1 cellular context compared by ENCODE assay signal in the genomic region with DNA sequence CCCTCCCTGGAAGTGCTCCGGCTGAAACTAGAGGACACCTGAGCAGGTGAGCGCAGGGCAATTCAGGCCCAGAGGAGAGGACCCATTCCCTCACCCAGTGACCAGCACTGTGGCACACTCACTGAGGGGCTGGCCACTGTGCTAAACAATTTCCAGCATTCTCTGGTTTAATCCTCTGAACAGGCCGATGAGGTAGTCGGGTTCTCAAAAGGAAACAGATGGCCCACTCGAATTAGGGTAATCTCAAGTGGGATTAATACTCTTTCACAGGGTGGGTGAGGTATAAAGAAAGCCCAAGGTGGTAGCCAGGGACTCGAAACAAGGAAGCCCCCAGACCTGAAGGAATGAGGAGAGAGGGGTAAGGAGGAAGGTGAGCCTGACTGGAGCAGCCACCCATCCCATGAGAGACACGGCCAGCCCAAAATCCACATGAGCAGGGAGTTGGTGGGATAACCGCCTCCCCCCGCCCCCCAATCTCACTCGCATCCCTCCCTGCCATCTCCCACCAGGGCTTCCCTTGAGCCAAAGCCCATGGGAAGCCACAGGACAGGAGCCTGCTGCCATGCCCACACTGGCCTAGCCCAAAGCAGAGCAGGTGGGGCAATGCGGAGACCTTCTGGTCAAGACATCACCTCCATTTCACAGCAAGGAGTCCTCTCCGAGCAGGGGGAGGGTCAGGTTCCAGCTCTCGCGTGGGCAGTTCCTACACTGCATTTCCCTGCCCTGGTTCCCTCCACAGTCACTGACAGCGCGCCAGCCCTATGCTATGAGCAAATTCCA.
TF ChIP-seq lines count a peak whose summit lies in the region.

No MANE protein-coding gene starts in this region.

TF ChIP-seq in H1, 55 proteins besides CTCF, POLR2A, EP300 and RAD21:
- no peak for TF ChIP-seq TEAD4 (IDR thresholded peaks at IDR 0.05; ENCODE audit: low read depth, low read length)
- no peak for TF ChIP-seq SIX5 (IDR thresholded peaks at IDR 0.05; ENCODE audit: low read depth, low read length)
- no peak for TF ChIP-seq KDM5A (IDR thresholded peaks at IDR 0.05; ENCODE audit: low read length)
- no peak for TF ChIP-seq ZNF274 (IDR thresholded peaks at IDR 0.05; ENCODE audit: borderline replicate concordance, extremely low read depth, low read length)
- TF ChIP-seq HDAC6 (IDR thresholded peaks at IDR 0.05; ENCODE audit: low read depth, low read length): no peak
